19 cellular contexts compared by ENCODE assay signal in the genomic region with DNA sequence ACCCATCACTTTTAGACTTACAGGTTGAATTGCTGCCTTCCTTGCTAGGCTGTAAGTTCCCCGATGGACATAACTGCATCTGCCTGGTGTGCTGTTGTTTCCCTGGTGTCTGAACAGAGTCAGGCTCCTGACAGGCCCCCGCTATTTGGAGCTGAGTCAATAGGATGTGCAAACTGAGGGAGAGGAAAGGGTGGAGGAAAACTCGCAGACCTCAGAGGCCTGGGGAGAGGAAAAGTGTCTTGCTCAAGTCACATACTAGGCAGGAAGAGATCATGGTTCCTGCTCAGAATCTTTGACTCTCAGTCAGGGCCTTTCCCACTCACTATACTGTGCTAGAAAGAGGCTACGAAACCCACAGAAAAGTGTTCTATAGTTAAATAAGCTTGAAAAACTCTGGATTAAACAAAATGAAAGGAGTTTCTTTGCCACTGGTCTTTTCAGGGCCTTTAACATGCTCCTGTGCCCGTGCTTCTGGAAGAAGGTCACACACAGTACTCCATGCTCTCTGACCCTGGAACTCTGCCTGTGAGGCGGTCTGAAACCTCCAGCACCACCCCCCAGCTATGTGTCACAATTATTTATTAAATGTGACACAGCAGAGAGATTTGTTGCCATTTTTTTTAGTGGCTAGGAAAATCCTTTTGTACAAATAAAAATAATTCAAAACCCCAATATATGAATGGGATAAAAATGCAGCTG. TPM values are rescaled to one million over a fixed set of nuclear protein-coding genes. Genes with fewer than 3 reads are reported as not detected.
DNase-seq lines count a peak whose midpoint lies in the region; TF ChIP-seq lines count a peak whose summit lies in the region.
"Had no signal": no experiment of that assay in that cellular context is flagged by ENCODE, and none has a peak within 500 bp of the region (broad histone marks: within the 10 kb centered on the region; RNA-seq: fewer than 3 reads in every experiment).

No MANE protein-coding gene starts in this region.

- H3K9me3 ChIP-seq in Caco-2 (no peaks in the 10 kb centered on the region), HAP-1 (no peaks in the 10 kb centered on the region)

- H3K4me3 Mint-ChIP-seq in brain (no peak overlapping the region), glutamatergic neuron (ENCODE audit: unreplicated experiment) (no peak overlapping the region), Caco-2 (ENCODE audit: unreplicated experiment) (no peak overlapping the region)
- H3K4me3 Mint-ChIP-seq: naive B cell; T-helper 1 cell treated with Interleukin-12 subunit alpha and Interleukin-12 subunit beta and Interleukin-4 antibody, amounts not matched to agents 30 μg/mL and 1 μg/mL, for 36 hours had no signal

- in situ Hi-C loops in HAP-1 (cut with MboI; ENCODE audit: low sequenced_read_pairs) = no loop called here

- TF ChIP-seq CTCF in brain (conservative IDR thresholded peaks at IDR 0.05) (no peak), foreskin fibroblast (IDR thresholded peaks at IDR 0.05; ENCODE audit: low read depth, low read length) (no peak), glutamatergic neuron (IDR thresholded peaks at IDR 0.05; ENCODE audit: partially characterized antibody, unreplicated experiment) (no peak), Caco-2 (IDR thresholded peaks at IDR 0.05; ENCODE audit: insufficient read depth in 1 of 2, low read depth in 1 of 2, low read length in 1 of 2, severe bottlenecking in 1 of 2, unreplicated experiment in 1 of 2) (no peak)

- H3K36me3 Mint-ChIP-seq in brain (no peaks in the 10 kb centered on the region), glutamatergic neuron (ENCODE audit: unreplicated experiment) (no peaks in the 10 kb centered on the region), Caco-2 (ENCODE audit: insufficient read depth, unreplicated experiment) (no peaks in the 10 kb centered on the region)
- H3K36me3 Mint-ChIP-seq: naive B cell had no signal

- H3K27me3 Mint-ChIP-seq in brain = no peaks in the 10 kb centered on the region
- H3K27me3 Mint-ChIP-seq in glutamatergic neuron (ENCODE audit: unreplicated experiment) = no peaks in the 10 kb centered on the region
- no peaks in the 10 kb centered on the region for H3K27me3 Mint-ChIP-seq in Caco-2 (ENCODE audit: insufficient read depth, unreplicated experiment)
- H3K27me3 Mint-ChIP-seq: naive B cell had no signal

- H3K27ac Mint-ChIP-seq in brain (peak overlapping the region in 4 of 5 experiments; percentile 58 to 92 (median 84)), glutamatergic neuron (ENCODE audit: unreplicated experiment) (no peak overlapping the region), Caco-2 (ENCODE audit: unreplicated experiment) (no peak overlapping the region)
- H3K27ac Mint-ChIP-seq: naive B cell; T-helper 1 cell treated with Interleukin-12 subunit alpha and Interleukin-12 subunit beta and Interleukin-4 antibody, amounts not matched to agents 30 μg/mL and 1 μg/mL, for 36 hours had no signal

- H3K4me1 Mint-ChIP-seq in brain (peaks cover 28% of the 10 kb centered on the region), glutamatergic neuron (ENCODE audit: low read depth, unreplicated experiment) (peaks cover 1% of the 10 kb centered on the region), Caco-2 (ENCODE audit: low read depth, unreplicated experiment) (no peaks in the 10 kb centered on the region)
- H3K4me1 Mint-ChIP-seq: naive B cell had no signal

- intact Hi-C loops in Caco-2 (cut with micrococcal nuclease; ENCODE audit: unreplicated experiment) = no loop called here

- H3K27me3 ChIP-seq in Caco-2 (replicated peaks; ENCODE audit: control insufficient read depth, insufficient read depth, low read length) (no peaks in the 10 kb centered on the region), HAP-1 (ENCODE audit: low read depth) (no peaks in the 10 kb centered on the region)

- BruUV-seq in Caco-2 (replicated peaks; lab: Mats Ljungman, UMichigan) = no TSS peak

- H3K4me3 ChIP-seq in foreskin fibroblast (ENCODE audit: low read depth in 1 of 2, low read length in 2 of 2) (no peak overlapping the region), skeletal muscle cell (ENCODE audit: low read depth, low read length) (no peak overlapping the region), Caco-2 (ENCODE audit: low read depth, low read length) (no peak overlapping the region), HAP-1 (no peak overlapping the region)

- H3K36me3 ChIP-seq in Caco-2 (ENCODE audit: control insufficient read depth, insufficient read depth, low read length) (no peaks in the 10 kb centered on the region), HAP-1 (replicated peaks) (no peaks in the 10 kb centered on the region)

- POLR2A ChIA-PET in Caco-2 (lab: Charles Lee) = no interaction called here

- DNase-seq in HT1080 (ENCODE audit: low read depth) (peak; percentile 48), foreskin fibroblast (peak; percentile 30 to 48), skeletal muscle cell (ENCODE audit: low read depth) (peak; percentile 51), NCI-H748 treated with DMSO at 0.1 percent for 48 hours (lab: John Stamatoyannopoulos, UW) (no peak), glutamatergic neuron (no peak), Caco-2 (no peak), HAP-1 (ENCODE audit: low spot score in 2 of 2) (no peak)
- DNase-seq: activated CD4-positive, CD25-positive, alpha-beta regulatory T cell; activated gamma-delta T cell; aorta; DMS 273 treated with DMSO at 0.1 percent for 48 hours; HCEC 1CT; left cardiac atrium; MM.1S; naive B cell; NCI-H2029; NCI-H510A had no signal

- H3K9me3 Mint-ChIP-seq in brain (no peaks in the 10 kb centered on the region), glutamatergic neuron (ENCODE audit: unreplicated experiment) (peaks cover 2% of the 10 kb centered on the region), Caco-2 (ENCODE audit: unreplicated experiment) (no peaks in the 10 kb centered on the region)
- H3K9me3 Mint-ChIP-seq: naive B cell; T-helper 1 cell treated with Interleukin-12 subunit alpha and Interleukin-12 subunit beta and Interleukin-4 antibody, amounts not matched to agents 30 μg/mL and 1 μg/mL, for 36 hours had no signal

- H3K4me1 ChIP-seq in Caco-2 = no peaks in the 10 kb centered on the region
- no peaks in the 10 kb centered on the region for H3K4me1 ChIP-seq in HAP-1

- CTCF ChIA-PET in Caco-2 (lab: Charles Lee) = no interaction called here

RNA-seq across cellular contexts. Expression of a gene that starts 20.0 kb away (rescaled TPM):
- not detected in 2 replicates for total RNA-seq in HT1080 (2014; rRNA removed; shearing (Covaris generic))
- 0.08 TPM in 1 of 2 replicates, not detected in the other for polyA plus RNA-seq in HT1080 (2015; cell fraction: cytosol; rRNA removed)
- polyA plus RNA-seq in HT1080 (2015; cell fraction: nucleus; rRNA removed) = 0.11 TPM in 1 of 2 replicates, not detected in the other
- not detected for polyA plus RNA-seq in brain (ENCODE audit: insufficient read depth, low read depth, low replicate concordance)
- total RNA-seq in glutamatergic neuron (ENCODE audit: unreplicated experiment) (not detected), Caco-2 (2022) (not detected in 2 replicates)
- total RNA-seq: left cardiac atrium had no signal
- polyA plus RNA-seq: aorta had no signal

RNA-seq across cellular contexts. Expression of a gene that starts 27.1 kb away (rescaled TPM):
- 6.3 and 6.7 TPM in 2 replicates for total RNA-seq in HT1080 (2014; rRNA removed; shearing (Covaris generic))
- 3.5 and 3.8 TPM in 2 replicates for polyA plus RNA-seq in HT1080 (2015; cell fraction: cytosol; rRNA removed)
- polyA plus RNA-seq in HT1080 (2015; cell fraction: nucleus; rRNA removed) = 4.7 and 5.1 TPM in 2 replicates
- 6.1 TPM for polyA plus RNA-seq in brain (ENCODE audit: insufficient read depth, low read depth, low replicate concordance)
- total RNA-seq in glutamatergic neuron (ENCODE audit: unreplicated experiment) = 6.8 TPM
- total RNA-seq in Caco-2 (2022) = 10.0 and 10.8 TPM in 2 replicates

RNA-seq across cellular contexts. Expression of a gene that starts 27.2 kb away (rescaled TPM):
- total RNA-seq in HT1080 (2014; rRNA removed; shearing (Covaris generic)) = 135 and 158 TPM in 2 replicates
- 116 and 126 TPM in 2 replicates for polyA plus RNA-seq in HT1080 (2015; cell fraction: cytosol; rRNA removed)
- 65.8 and 68.7 TPM in 2 replicates for polyA plus RNA-seq in HT1080 (2015; cell fraction: nucleus; rRNA removed)
- polyA plus RNA-seq in brain (ENCODE audit: insufficient read depth, low read depth, low replicate concordance) = 130 TPM
- total RNA-seq in glutamatergic neuron (ENCODE audit: unreplicated experiment) (50.9 TPM), Caco-2 (2022) (95.4 and 95.6 TPM in 2 replicates)

Comparison
In these comparisons a context has a peak if more than half of its experiments do, and no peak if none do; other contexts are left out.
1. DNase-seq: peak in HT1080 (single experiment), foreskin fibroblast (2 of 2) and skeletal muscle cell (single experiment); none in NCI-H748 treated with DMSO at 0.1 percent for 48 hours (single experiment), glutamatergic neuron (single experiment), Caco-2 (0 of 2) and HAP-1 (0 of 2).
2. H3K27ac Mint-ChIP-seq: peak in brain (4 of 5); none in glutamatergic neuron (single experiment) and Caco-2 (single experiment).